In the genomic region with DNA sequence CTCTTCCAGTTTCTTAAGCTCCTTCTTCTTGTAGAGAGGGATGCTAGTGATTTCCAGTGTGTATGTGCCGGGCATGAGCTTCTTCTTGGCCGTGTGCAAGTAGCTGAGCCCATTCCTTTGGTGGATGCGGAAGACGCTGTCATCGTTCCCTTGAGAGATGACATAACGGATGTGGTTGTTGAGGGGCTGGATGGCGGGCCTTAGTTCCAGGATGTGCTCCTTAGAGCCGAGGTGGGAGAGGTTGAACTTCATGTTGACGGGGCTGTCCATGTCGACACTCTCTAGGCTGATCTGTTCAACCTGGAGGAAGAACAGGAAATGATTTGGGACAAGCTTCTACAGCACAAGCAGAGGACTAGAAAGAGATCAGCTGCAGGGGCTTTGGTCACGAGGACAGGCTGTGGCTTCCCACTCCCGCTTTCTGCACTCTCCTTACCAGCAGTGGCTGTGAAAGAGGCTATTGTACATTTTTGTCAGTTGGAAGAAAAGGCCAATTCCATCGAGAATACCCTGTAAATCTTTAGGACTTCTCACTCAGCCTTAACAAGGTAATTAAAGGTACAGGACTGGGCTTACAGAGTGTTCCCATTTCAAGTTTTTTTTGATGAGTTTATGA, we compare ENCODE assay signal across 18 cellular contexts.
A peak's percentile ranks its signal among the peaks of the same experiment; 100 is the strongest.
DNase-seq lines count a peak whose midpoint lies in the region; ATAC-seq and TF ChIP-seq lines count a peak whose summit lies in the region.
"Had no signal": no experiment of that assay in that cellular context is flagged by ENCODE, and none has a peak within 500 bp of the region (broad histone marks: within the 10 kb centered on the region; RNA-seq: fewer than 3 reads in every experiment).

No MANE protein-coding gene starts in this region.

- peaks cover 3% of the 10 kb centered on the region for H3K27me3 Mint-ChIP-seq in nephron (ENCODE audit: low read depth)

- DNase-seq in NCI-H69 (lab: John Stamatoyannopoulos, UW) (peak; percentile 16), cardiac fibroblast (ENCODE audit: low read depth in 2 of 2) (peak; percentile 41 to 82), heart right ventricle (peak in 1 of 2 donors; percentile 53), NCI-H1436 treated with DMSO at 0.1 percent for 48 hours (lab: John Stamatoyannopoulos, UW) (no peak), activated gamma-delta T cell treated with Interleukin-2 at 50 U/mL for 16 hours (no peak), GF-D8 (lab: John Stamatoyannopoulos, UW) (no peak), GM03348 (ENCODE audit: low spot score) (no peak)
- DNase-seq: DMS 273 treated with DMSO at 0.1 percent for 48 hours, GOT3, KBM-7, NCI-H1417 treated with DMSO at 0.1 percent for 48 hours, NCI-H2029 treated with DMSO at 0.1 percent for 48 hours, NCI-H2171 treated with DMSO at 0.1 percent for 48 hours, NCI-H446 treated with DMSO at 0.1 percent for 48 hours, NCI-H774 had no signal

- 51 to 55% methylated on average over 13 of the region's 13 CpGs for WGBS in heart right ventricle, 2 donors

- peaks cover 0 to 2% (median 0%) of the 10 kb centered on the region in 11 donors for H3K9me3 ChIP-seq in heart right ventricle
- H3K9me3 ChIP-seq: A549 had no signal

- H3K4me3 Mint-ChIP-seq in nephron, result no peak overlapping the region

- H3K27me3 ChIP-seq in heart right ventricle, result no peaks in the 10 kb centered on the region
- H3K27me3 ChIP-seq: BLaER1 treated with 17β-estradiol and CSF1 and Interleukin-3, amounts not matched to agents 10 nM and 100 nM had no signal

- peaks cover 3 to 25% (median 6%) of the 10 kb centered on the region in 9 donors for H3K4me1 ChIP-seq in heart right ventricle
- H3K4me1 ChIP-seq: A549 had no signal

- H3K4me3 ChIP-seq in cardiac fibroblast (replicated peaks in 1 of 2; ENCODE audit: low read depth in 2 of 2, low read length in 2 of 2), result no peak overlapping the region
- no peak overlapping the region for H3K4me3 ChIP-seq in heart right ventricle
- H3K4me3 ChIP-seq: A549; BLaER1 treated with 17β-estradiol and CSF1 and Interleukin-3, amounts not matched to agents 10 nM and 100 nM had no signal

- peak; percentile 54 to 88 (median 74) for ATAC-seq in heart right ventricle
- ATAC-seq: A549 had no signal

- peaks cover 0 to 35% (median 0%) of the 10 kb centered on the region in 9 donors for H3K36me3 ChIP-seq in heart right ventricle
- H3K36me3 ChIP-seq: BLaER1 treated with 17β-estradiol and CSF1 and Interleukin-3, amounts not matched to agents 10 nM and 100 nM had no signal

- H3K4me1 Mint-ChIP-seq in nephron, result peaks cover 45% of the 10 kb centered on the region

- H3K27ac Mint-ChIP-seq in nephron, result peak overlapping the region; percentile 30 to 38 (median 35)

- TF ChIP-seq CTCF in cardiac fibroblast (IDR thresholded peaks at IDR 0.05; ENCODE audit: low read depth, low read length) (no peak), heart right ventricle (IDR thresholded peaks at IDR 0.05) (no peak), nephron (IDR thresholded peaks at IDR 0.05; ENCODE audit: unreplicated experiment in 3 of 3) (no peak)

- H3K27ac ChIP-seq in heart right ventricle, result peak overlapping the region in 3 of 10 donors; percentile 17 to 23 (median 20)
- H3K27ac ChIP-seq: A549; BLaER1 treated with 17β-estradiol and CSF1 and Interleukin-3, amounts not matched to agents 10 nM and 100 nM had no signal

- no peaks in the 10 kb centered on the region for H3K9me3 Mint-ChIP-seq in nephron

- intact Hi-C loops in heart right ventricle (cut with DNase I), result no loop called here

- peaks cover 76% of the 10 kb centered on the region for H3K36me3 Mint-ChIP-seq in nephron (ENCODE audit: low read depth)

Comparison
In these comparisons a context has a peak if more than half of its experiments do, and no peak if none do; other contexts are left out.
1. DNase-seq: peak in NCI-H69 (single experiment) and cardiac fibroblast (2 of 2); none in NCI-H1436 treated with DMSO at 0.1 percent for 48 hours (single experiment), activated gamma-delta T cell treated with Interleukin-2 at 50 U/mL for 16 hours (single experiment), GF-D8 (single experiment) and GM03348 (single experiment).